In the genomic region with DNA sequence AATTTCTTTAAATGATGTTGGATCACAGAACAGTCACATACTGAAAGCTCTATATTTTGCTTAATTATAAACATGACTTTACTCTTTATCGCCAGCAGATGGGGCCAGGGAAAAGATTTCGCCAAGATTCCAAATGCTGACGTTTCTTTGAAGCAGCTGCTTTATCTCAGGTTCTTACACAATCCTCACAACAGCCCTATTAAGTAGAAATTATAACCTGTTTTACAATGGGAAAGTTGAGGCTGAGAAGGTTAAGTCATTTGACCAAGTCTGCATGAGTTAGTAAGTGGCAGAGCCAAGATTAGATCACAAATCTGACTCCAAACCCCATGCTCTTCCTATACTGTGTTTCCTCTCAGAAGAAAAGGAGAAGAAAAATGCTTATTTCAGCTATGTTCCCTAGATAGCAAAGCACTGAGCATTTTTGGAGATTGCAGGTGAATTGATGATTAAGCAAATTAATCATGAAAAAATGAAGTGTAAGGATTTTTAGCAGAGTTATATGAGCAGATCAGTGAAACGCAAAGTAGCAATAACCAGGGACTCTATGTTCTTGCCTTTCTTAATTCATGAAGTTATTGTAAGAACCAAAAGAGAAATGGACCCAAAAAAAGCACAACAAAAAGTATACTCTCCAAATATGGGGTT, we compare ENCODE assay signal across 8 cellular contexts.
DNase-seq lines count a peak whose midpoint lies in the region; ATAC-seq lines count a peak whose summit lies in the region.

No MANE protein-coding gene starts in this region.

- ATAC-seq in GM19043 (IDR thresholded peaks at IDR 0.05; ENCODE audit: low read depth, unreplicated experiment), result peak; percentile 61

- DNase-seq in Caki2 (ENCODE audit: low read depth), result peak; percentile 14
- peak; percentile 27 for DNase-seq in HPDE6-E6E7 (ENCODE audit: extremely low spot score)
- peak; percentile 49 for DNase-seq in SKM-1 treated with dmso at 0.1 percent for 144 hours (lab: John Stamatoyannopoulos, UW; ENCODE audit: unreplicated experiment)
- peak; percentile 25 for DNase-seq in glomerular endothelial cell (ENCODE audit: extremely low read depth, low read depth, low spot score)
- DNase-seq in smooth muscle cell of the brain vasculature (ENCODE audit: low read depth, low spot score), result peak; percentile 24
- no peak for DNase-seq in NCI-H128 (lab: John Stamatoyannopoulos, UW; ENCODE audit: unreplicated experiment)
- DNase-seq in NCI-H1048 (lab: John Stamatoyannopoulos, UW), result no peak

- in situ Hi-C loops in Caki2 (cut with HindIII; ENCODE audit: low pct_unique_long_range_greater_than_20kb, low sequenced_read_pairs), result no loop called here

Comparison
In these comparisons a context has a peak if more than half of its experiments do, and no peak if none do; other contexts are left out.
1. DNase-seq: peak in Caki2 (single experiment), HPDE6-E6E7 (single experiment), SKM-1 treated with dmso at 0.1 percent for 144 hours (single experiment), glomerular endothelial cell (single experiment) and smooth muscle cell of the brain vasculature (single experiment); none in NCI-H128 (single experiment) and NCI-H1048 (single experiment).